24 cellular contexts compared by ENCODE assay signal in the genomic region with DNA sequence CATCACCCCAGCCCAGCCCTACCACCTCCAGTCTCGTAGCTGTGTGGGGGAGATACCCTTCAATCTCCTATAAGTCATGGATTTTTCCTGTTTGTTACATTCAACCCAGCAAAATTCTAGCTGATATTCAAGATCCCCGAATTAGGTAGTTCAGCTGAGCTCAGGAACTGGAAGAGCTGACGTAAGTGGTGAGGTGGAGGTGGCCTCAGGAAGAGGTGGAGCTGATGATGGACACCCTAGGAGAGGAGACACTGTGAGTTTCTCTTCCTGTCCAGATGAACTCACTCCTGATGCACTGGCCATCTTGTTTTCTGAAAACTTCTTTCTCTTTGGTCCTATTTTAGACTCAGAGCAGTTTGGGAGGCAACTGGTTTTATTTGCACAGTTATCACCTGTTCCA.
"Had no signal": no experiment of that assay in that cellular context is flagged by ENCODE, and none has a peak within 500 bp of the region (broad histone marks: within the 10 kb centered on the region; RNA-seq: fewer than 3 reads in every experiment).

No MANE protein-coding gene starts in this region.

- ATAC-seq: left ventricle myocardium superior; lower lobe of right lung; mucosa of descending colon; natural killer cell treated with Interleukin-12 subunit alpha and Interleukin-12 subunit beta and Interleukin-15 and Interleukin-18, amount 100 ng/mL, for 72 hours; right cardiac atrium; stimulated activated naive CD8-positive, alpha-beta T cell treated with anti-CD3 and anti-CD28 coated beads, Interleukin-15, amount 100 ng/mL, for 72 hours had no signal

- H3K27ac ChIP-seq: neutrophil, parathyroid adenoma, prostate gland, thyroid gland, vagina had no signal

- DNase-seq: effector memory CD4-positive, alpha-beta T cell; hypothalamus; immature natural killer cell; islet precursor cell; kidney glomerular epithelial cell; left ventricle myocardium superior; lower lobe of right lung; mucosa of descending colon; naive B cell; right cardiac atrium; stimulated activated CD4-positive, alpha-beta T cell treated with anti-CD3 and anti-CD28 coated beads, Interleukin-15, amount 100 ng/mL, for 24 hours; stimulated activated CD4-positive, alpha-beta T cell treated with anti-CD3 and anti-CD28 coated beads, Interleukin-4, amount 100 ng/mL, for 1 hour; stimulated activated CD8-positive, alpha-beta memory T cell treated with anti-CD3 and anti-CD28 coated beads, Interleukin-4, amount 100 ng/mL, for 48 hours; stimulated activated naive CD4-positive, alpha-beta T cell; stimulated activated naive CD8-positive, alpha-beta T cell treated with anti-CD3 and anti-CD28 coated beads, Interleukin-15, amount 100 ng/mL, for 72 hours; thyroid gland; trophoblast cell had no signal

- H3K9me3 ChIP-seq: lower lobe of right lung, mucosa of descending colon, neutrophil, prostate gland, sigmoid colon, thyroid gland, vagina had no signal

- H3K27me3 ChIP-seq: neutrophil, sigmoid colon, thyroid gland, vagina had no signal

- H3K9ac ChIP-seq: parathyroid adenoma had no signal

- H3K4me3 ChIP-seq: lower lobe of right lung, mucosa of descending colon, prostate gland, sigmoid colon, skin epidermis, thyroid gland, vagina had no signal

- H3K4me1 ChIP-seq: parathyroid adenoma, prostate gland, thyroid gland, vagina had no signal

- H3K36me3 ChIP-seq: lower lobe of right lung, neutrophil, prostate gland, sigmoid colon, thyroid gland, vagina had no signal
